ENCODE assay signal across 8 cellular contexts in the genomic region with DNA sequence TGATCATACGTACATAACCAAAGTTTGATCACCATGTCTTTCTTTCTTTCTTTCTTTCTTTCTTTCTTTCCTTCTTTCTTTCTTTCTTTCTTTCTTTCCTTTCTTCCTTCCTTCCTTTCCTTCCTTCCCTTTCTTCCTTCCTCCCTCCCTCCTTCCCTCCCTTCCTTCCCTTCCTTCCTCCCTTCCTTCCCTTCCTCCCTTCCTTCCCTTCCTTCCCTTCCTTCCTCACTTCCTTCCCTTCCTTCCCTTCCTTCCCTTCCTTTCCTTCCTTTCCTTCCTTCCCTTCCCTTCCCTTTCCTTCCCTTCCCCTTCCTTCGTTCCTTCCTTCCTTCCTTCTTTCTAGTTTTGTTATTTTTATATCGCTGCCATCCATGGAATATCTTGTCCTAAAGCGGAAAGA.
"Had no signal": no experiment of that assay in that cellular context is flagged by ENCODE, and none has a peak within 500 bp of the region (broad histone marks: within the 10 kb centered on the region; RNA-seq: fewer than 3 reads in every experiment).

No MANE protein-coding gene starts in this region.

- DNase-seq: GDM1, GF-D8 had no signal

- ATAC-seq: GM12878 had no signal

- FAIRE-seq: G401.6, GM12878, GM12891, GM12892, GM18507, GM19239 had no signal

- H3K4me3 ChIP-seq: GM12878 had no signal
